In the genomic region with DNA sequence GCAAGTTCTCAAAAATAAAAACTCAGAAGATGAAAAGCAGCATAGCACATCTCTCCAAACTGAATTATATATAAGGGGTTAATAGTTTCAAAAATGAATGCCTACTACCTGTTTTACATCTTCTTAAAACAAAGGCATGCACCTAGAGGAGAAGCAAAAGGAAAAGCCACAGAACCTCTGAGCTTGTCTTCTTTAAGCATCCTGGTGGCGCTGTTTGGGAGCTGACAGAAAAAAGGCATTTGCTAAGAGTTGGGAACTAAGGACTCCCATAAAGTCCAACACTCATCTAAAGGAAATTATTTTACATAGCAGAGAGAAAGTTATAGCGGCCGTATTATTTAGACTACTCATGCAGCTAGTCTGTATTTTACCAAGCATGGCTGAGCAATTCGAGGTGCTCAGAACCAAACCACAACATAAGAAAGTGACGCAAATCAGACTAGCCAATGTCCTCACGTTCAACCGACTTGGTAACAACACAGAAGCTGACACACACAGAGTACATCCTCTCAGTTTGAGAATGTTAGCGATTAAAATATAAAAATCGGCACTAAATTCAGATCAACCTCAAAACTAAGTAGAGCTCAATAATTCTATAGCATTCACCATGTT, we compare ENCODE assay signal across 24 cellular contexts. TPM values are rescaled to one million over a fixed set of nuclear protein-coding genes. Genes with fewer than 3 reads are reported as not detected.
A peak's percentile ranks its signal among the peaks of the same experiment; 100 is the strongest.
DNase-seq lines count a peak whose midpoint lies in the region; FAIRE-seq and TF ChIP-seq lines count a peak whose summit lies in the region.
"Had no signal": no experiment of that assay in that cellular context is flagged by ENCODE, and none has a peak within 500 bp of the region (broad histone marks: within the 10 kb centered on the region; RNA-seq: fewer than 3 reads in every experiment).

No MANE protein-coding gene starts in this region.

- no peak overlapping the region for H3K4me3 Mint-ChIP-seq in astrocyte (ENCODE audit: unreplicated experiment)
- H3K4me3 Mint-ChIP-seq: activated CD4-positive, alpha-beta memory T cell treated with anti-CD3 and anti-CD28 coated beads for 36 hours; activated naive CD8-positive, alpha-beta T cell treated with anti-CD3 and anti-CD28 coated beads, Interleukin-2, amount 10 ng/mL, durations not matched to agents 7 days and 5 days had no signal

- H3K4ac ChIP-seq in neuronal stem cell (ENCODE audit: low read length), result no peak overlapping the region

- H3K79me2 ChIP-seq in astrocyte (ENCODE audit: insufficient read depth, low read length), result no peaks in the 10 kb centered on the region

- no peaks in the 10 kb centered on the region for H4K20me1 ChIP-seq in astrocyte (ENCODE audit: insufficient read depth, low read length)

- H3K18ac ChIP-seq in neuronal stem cell (ENCODE audit: low read length), result no peak overlapping the region

- no peak overlapping the region for H4K91ac ChIP-seq in neuronal stem cell (ENCODE audit: low read depth, low read length, poor library complexity)

- no peaks in the 10 kb centered on the region for H3K79me1 ChIP-seq in neuronal stem cell (ENCODE audit: low read depth, low read length)

- no peak overlapping the region for H2BK12ac ChIP-seq in neuronal stem cell (ENCODE audit: low read length)

- no peak overlapping the region for H3K23ac ChIP-seq in neuronal stem cell (ENCODE audit: low read depth, low read length, poor library complexity)

- no peak overlapping the region for H3K14ac ChIP-seq in neuronal stem cell (ENCODE audit: low read length)

- no peak overlapping the region for H2AK5ac ChIP-seq in neuronal stem cell (ENCODE audit: low read depth, low read length)

- no CpG with 5 or more reads among the region's 9 CpGs for WGBS in neuronal stem cell (ENCODE audit: extremely low coverage in 2 of 2, insufficient read length in 2 of 2, insufficient replicate concordance in 1 of 2), 2 donors

- H2BK120ac ChIP-seq in neuronal stem cell (ENCODE audit: low read depth, low read length), result no peak overlapping the region

- H3K4me1 ChIP-seq in astrocyte (ENCODE audit: insufficient read depth, low read length), result peaks cover 9% of the 10 kb centered on the region
- H3K4me1 ChIP-seq in neuronal stem cell (ENCODE audit: control insufficient read depth in 2 of 2, insufficient read depth in 1 of 2, low read depth in 1 of 2, low read length in 2 of 2), result peaks cover 9 to 42% of the 10 kb centered on the region in 2 donors
- H3K4me1 ChIP-seq: pancreas, Peyer's patch had no signal

- H4K8ac ChIP-seq in neuronal stem cell (ENCODE audit: low read depth, low read length), result no peak overlapping the region

- no peak for FAIRE-seq in astrocyte (lab: Jason Lieb, UNC)
- FAIRE-seq: D721Med, frontal cortex, pancreas, urothelium cell line had no signal

- DNase-seq in EH (ENCODE audit: low read depth) (peak; percentile 61), astrocyte (ENCODE audit: low read depth) (peak; percentile 91), fibroblast of pulmonary artery (ENCODE audit: low read depth) (peak; percentile 61), neuronal stem cell (ENCODE audit: low spot score) (no peak), middle frontal gyrus (ENCODE audit: extremely low spot score, low spot score) (no peak), hepatic stellate cell (ENCODE audit: low spot score) (no peak), iPS-NIHi11 (ENCODE audit: low spot score) (no peak)
- no peak for DNase-seq in stimulated activated CD4-positive, alpha-beta T cell treated with anti-CD3 and anti-CD28 coated beads, Interleukin-2, amount 100 ng/mL, for 24 hours
- DNase-seq: activated CD4-positive, alpha-beta memory T cell treated with anti-CD3 and anti-CD28 coated beads for 36 hours; activated effector memory CD4-positive, alpha-beta T cell treated with Interleukin-2 at 50 U/mL for 16 hours; activated naive CD8-positive, alpha-beta T cell treated with anti-CD3 and anti-CD28 coated beads, Interleukin-2, amount 10 ng/mL, durations not matched to agents 7 days and 5 days; C1 segment of cervical spinal cord; dermis blood vessel endothelial cell; H7; pancreas; Peyer's patch; SK-N-SH had no signal

- H3K27ac Mint-ChIP-seq in astrocyte (ENCODE audit: unreplicated experiment), result no peak overlapping the region
- H3K27ac Mint-ChIP-seq: activated CD4-positive, alpha-beta memory T cell treated with anti-CD3 and anti-CD28 coated beads for 36 hours; activated naive CD8-positive, alpha-beta T cell treated with anti-CD3 and anti-CD28 coated beads, Interleukin-2, amount 10 ng/mL, durations not matched to agents 7 days and 5 days had no signal

- no peak overlapping the region for H2BK5ac ChIP-seq in neuronal stem cell (ENCODE audit: low read length)

- H3K27me3 Mint-ChIP-seq in astrocyte (ENCODE audit: low read depth, unreplicated experiment), result no peaks in the 10 kb centered on the region
- H3K27me3 Mint-ChIP-seq: activated CD4-positive, alpha-beta memory T cell treated with anti-CD3 and anti-CD28 coated beads for 36 hours; activated naive CD8-positive, alpha-beta T cell treated with anti-CD3 and anti-CD28 coated beads, Interleukin-2, amount 10 ng/mL, durations not matched to agents 7 days and 5 days had no signal

- H3K4me3 ChIP-seq in astrocyte (ENCODE audit: insufficient read depth, low read depth, low read length), result peak overlapping the region; percentile 21
- H3K4me3 ChIP-seq in fibroblast of pulmonary artery (replicated peaks; ENCODE audit: low read depth, low read length), result no peak overlapping the region
- peak overlapping the region in 1 of 2 donors; percentile 3 for H3K4me3 ChIP-seq in neuronal stem cell (ENCODE audit: low read length in 2 of 2)
- H3K4me3 ChIP-seq: lung, pancreas, Peyer's patch had no signal

- no peaks in the 10 kb centered on the region for H3K9me3 ChIP-seq in astrocyte (ENCODE audit: insufficient read depth, low read depth, low read length)
- H3K9me3 ChIP-seq in neuronal stem cell (replicated peaks in 1 of 2; ENCODE audit: control insufficient read depth in 2 of 2, insufficient read depth in 1 of 2, low read depth in 1 of 2, low read length in 2 of 2), result peaks cover 0 to 10% of the 10 kb centered on the region in 2 donors
- H3K9me3 ChIP-seq: pancreas, Peyer's patch, SK-N-SH had no signal

- H3K36me3 ChIP-seq in astrocyte (ENCODE audit: insufficient read depth, low read length) (no peaks in the 10 kb centered on the region), neuronal stem cell (replicated peaks in 1 of 2; ENCODE audit: control insufficient read depth in 2 of 2, insufficient read depth in 2 of 2, low read length in 2 of 2) (peaks cover 0 to 6% of the 10 kb centered on the region in 2 donors)
- H3K36me3 ChIP-seq: pancreas, Peyer's patch had no signal

- H2BK15ac ChIP-seq in neuronal stem cell (ENCODE audit: low read length), result no peak overlapping the region

- H3K27ac ChIP-seq in astrocyte (ENCODE audit: low read depth, low read length), result peak overlapping the region; percentile 58
- peak overlapping the region; percentile 0 for H3K27ac ChIP-seq in neuronal stem cell (replicated peaks; ENCODE audit: low read length)
- H3K27ac ChIP-seq: epithelial cell of prostate, pancreas, Peyer's patch, VCaP had no signal

- H3K4me1 Mint-ChIP-seq in astrocyte (ENCODE audit: low read depth, unreplicated experiment), result peaks cover 2% of the 10 kb centered on the region
- H3K4me1 Mint-ChIP-seq: activated naive CD8-positive, alpha-beta T cell treated with anti-CD3 and anti-CD28 coated beads, Interleukin-2, amount 10 ng/mL, durations not matched to agents 7 days and 5 days had no signal

- no peaks in the 10 kb centered on the region for H3K9me3 Mint-ChIP-seq in astrocyte (ENCODE audit: unreplicated experiment)
- H3K9me3 Mint-ChIP-seq: activated CD4-positive, alpha-beta memory T cell treated with anti-CD3 and anti-CD28 coated beads for 36 hours; activated naive CD8-positive, alpha-beta T cell treated with anti-CD3 and anti-CD28 coated beads, Interleukin-2, amount 10 ng/mL, durations not matched to agents 7 days and 5 days had no signal

- TF ChIP-seq CTCF in astrocyte (IDR thresholded peaks at IDR 0.05; ENCODE audit: insufficient read depth, low read depth, low read length), result no peak
- peak; percentile 16 for TF ChIP-seq CTCF in fibroblast of pulmonary artery (IDR thresholded peaks at IDR 0.05; ENCODE audit: low read length, missing control alignments)

- H2AFZ ChIP-seq in astrocyte (ENCODE audit: low read depth, low read length) (no peak overlapping the region), neuronal stem cell (ENCODE audit: low read length) (peak overlapping the region; percentile 23)

- H3K4me2 ChIP-seq in astrocyte (ENCODE audit: low read length) (peak overlapping the region; percentile 71), neuronal stem cell (ENCODE audit: insufficient read depth, low read length, poor library complexity, severe bottlenecking) (no peak overlapping the region)
- H3K4me2 ChIP-seq: SK-N-SH had no signal

- H3K9ac ChIP-seq in astrocyte (ENCODE audit: low read length), result peak overlapping the region; percentile 46
- no peak overlapping the region for H3K9ac ChIP-seq in neuronal stem cell (ENCODE audit: low read depth, low read length, poor library complexity)
- H3K9ac ChIP-seq: SK-N-SH had no signal

- H3K27me3 ChIP-seq in astrocyte (ENCODE audit: insufficient read depth, low read length), result no peaks in the 10 kb centered on the region
- no peaks in the 10 kb centered on the region for H3K27me3 ChIP-seq in neuronal stem cell (ENCODE audit: control insufficient read depth in 3 of 3, insufficient read depth in 3 of 3, low read depth in 1 of 3, low read length in 3 of 3)
- H3K27me3 ChIP-seq: Peyer's patch had no signal

- no peaks in the 10 kb centered on the region for H3K36me3 Mint-ChIP-seq in astrocyte (ENCODE audit: low read depth, unreplicated experiment)
- H3K36me3 Mint-ChIP-seq: activated CD4-positive, alpha-beta memory T cell treated with anti-CD3 and anti-CD28 coated beads for 36 hours; activated naive CD8-positive, alpha-beta T cell treated with anti-CD3 and anti-CD28 coated beads, Interleukin-2, amount 10 ng/mL, durations not matched to agents 7 days and 5 days had no signal

RNA-seq across cellular contexts. Expression of a gene that starts 38.8 kb away (rescaled TPM):
- 11.1 and 17.2 TPM in 2 replicates for total RNA-seq in astrocyte
- 257 TPM for polyA plus RNA-seq in neuronal stem cell (2013, experiment 1 of 2)
- polyA plus RNA-seq in neuronal stem cell (2013, experiment 2 of 2), result 271 TPM
- total RNA-seq: activated CD4-positive, alpha-beta memory T cell treated with anti-CD3 and anti-CD28 coated beads for 36 hours; activated naive CD8-positive, alpha-beta T cell treated with anti-CD3 and anti-CD28 coated beads, Interleukin-2, amount 10 ng/mL, durations not matched to agents 7 days and 5 days; T-helper 2 cell treated with Interferon-gamma antibody and Interleukin-4, amounts not matched to agents 100 ng/mL and 5 ng/mL, for 36 hours had no signal

Comparison
In these comparisons a context has a peak if more than half of its experiments do, and no peak if none do; other contexts are left out.
1. DNase-seq: peak in EH (single experiment), astrocyte (single experiment) and fibroblast of pulmonary artery (single experiment); none in neuronal stem cell (single experiment), middle frontal gyrus (single experiment), stimulated activated CD4-positive, alpha-beta T cell treated with anti-CD3 and anti-CD28 coated beads, Interleukin-2, amount 100 ng/mL, for 24 hours (0 of 2), hepatic stellate cell (single experiment) and iPS-NIHi11 (single experiment).